In the genomic region with DNA sequence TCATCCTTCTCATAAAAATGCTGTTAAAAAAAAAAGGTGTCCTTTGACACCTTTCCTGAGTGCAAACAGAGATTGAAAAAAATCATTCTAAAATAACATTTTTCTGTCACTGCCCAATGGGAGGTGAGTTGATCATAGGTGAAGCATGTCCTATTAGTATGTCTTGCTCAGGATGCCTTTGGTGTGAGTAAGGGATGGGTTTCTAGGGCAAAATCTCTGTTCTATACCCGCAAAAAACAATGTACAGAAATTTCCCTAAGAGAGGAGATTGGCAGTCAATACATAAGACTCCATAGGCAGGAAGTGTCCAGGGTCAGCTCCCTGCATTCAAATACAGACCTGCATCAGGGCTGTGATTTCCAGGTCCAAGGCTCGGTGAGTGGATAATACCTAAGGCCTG, we compare ENCODE assay signal across 19 cellular contexts.
DNase-seq lines count a peak whose midpoint lies in the region; TF ChIP-seq lines count a peak whose summit lies in the region.
"Had no signal": no experiment of that assay in that cellular context is flagged by ENCODE, and none has a peak within 500 bp of the region (broad histone marks: within the 10 kb centered on the region; RNA-seq: fewer than 3 reads in every experiment).

No MANE protein-coding gene starts in this region.

- intact Hi-C loops in OCI-LY7 (cut with micrococcal nuclease; ENCODE audit: unreplicated experiment): loop anchor here (2.0 to 5.0 kb wide), 2 partner anchors 25 to 479 kb away; partner anchors contain the start of gene LRP10
- intact Hi-C loops in esophagus muscularis mucosa (cut with DNase I): no loop called here
- intact Hi-C loops in cardiac septum (cut with DNase I): no loop called here

- H3K9me2 ChIP-seq in OCI-LY7 (ENCODE audit: insufficient read depth, low read length): no peaks in the 10 kb centered on the region

- POLR2A ChIA-PET in OCI-LY7 (lab: Charles Lee): interaction anchor here (1.4 to 5.9 kb wide), 2 partner anchors 85 to 173 kb away, joined by 3 to 55 read pairs; no protein-coding TSS in a partner anchor

- no peaks in the 10 kb centered on the region for H3K79me2 ChIP-seq in OCI-LY7 (ENCODE audit: insufficient read depth, low read depth, low read length)

- peaks cover 14% of the 10 kb centered on the region for H3K4me1 Mint-ChIP-seq in nephron
- H3K4me1 Mint-ChIP-seq: CD4-positive, alpha-beta memory T cell had no signal

- no peak for TF ChIP-seq EP300 in esophagus muscularis mucosa (IDR thresholded peaks at IDR 0.05)

- no peak overlapping the region for H3K4me3 Mint-ChIP-seq in nephron
- H3K4me3 Mint-ChIP-seq: CD14-positive monocyte; CD4-positive, alpha-beta memory T cell; HFFc6; IgD-negative memory B cell had no signal

- H3K36me3 ChIP-seq in BLaER1 (no peaks in the 10 kb centered on the region), OCI-LY7 (ENCODE audit: insufficient read depth, low read length) (no peaks in the 10 kb centered on the region), esophagus muscularis mucosa (no peaks in the 10 kb centered on the region)
- H3K36me3 ChIP-seq: BE2C had no signal

- no TSS peak for BruUV-seq in OCI-LY7 (replicated peaks; lab: Mats Ljungman, UMichigan)

- DNase-seq in OCI-LY7 (ENCODE audit: low spot score) (no peak), esophagus muscularis mucosa (ENCODE audit: extremely low spot score) (peak; percentile 42), activated T-cell treated with anti-CD3 and anti-CD28 coated beads for 4 hours (no peak), cardiac septum (ENCODE audit: low spot score) (no peak)
- no peak for DNase-seq in activated CD4-positive, alpha-beta T cell treated with anti-CD3 and anti-CD28 coated beads, Interleukin-2, amount 50 U/mL, for 1 hour
- DNase-seq: ACHN; BE2C; Calu3; CD4-positive, alpha-beta memory T cell; DMS79 treated with DMSO at 0.1 percent for 48 hours; GF-D8; GOT3; H7; HFFc6; KBM-7 had no signal

- CTCF ChIA-PET in OCI-LY7 (lab: Charles Lee; ENCODE audit: unreplicated experiment): no interaction called here

- no peaks in the 10 kb centered on the region for H3K9me3 Mint-ChIP-seq in nephron
- H3K9me3 Mint-ChIP-seq: CD14-positive monocyte; CD4-positive, alpha-beta memory T cell; HFFc6; IgD-negative memory B cell had no signal

- no peak for TF ChIP-seq POLR2A in esophagus muscularis mucosa (IDR thresholded peaks at IDR 0.05; ENCODE audit: low read depth)

- H3K4me1 ChIP-seq in BLaER1 (peaks cover 48% of the 10 kb centered on the region), OCI-LY7 (ENCODE audit: insufficient read depth, low read length, poor library complexity, severe bottlenecking) (peaks cover 62% of the 10 kb centered on the region), esophagus muscularis mucosa (no peaks in the 10 kb centered on the region)
- H3K4me1 ChIP-seq: BE2C had no signal

- H3K36me3 Mint-ChIP-seq in nephron (ENCODE audit: low read depth): no peaks in the 10 kb centered on the region
- H3K36me3 Mint-ChIP-seq: CD14-positive monocyte; CD4-positive, alpha-beta memory T cell had no signal

- no peak overlapping the region for H3K9ac ChIP-seq in BLaER1

- TF ChIP-seq CTCF in OCI-LY7 (conservative IDR thresholded peaks at IDR 0.05; ENCODE audit: low read length) (no peak), esophagus muscularis mucosa (IDR thresholded peaks at IDR 0.05) (no peak), nephron (IDR thresholded peaks at IDR 0.05; ENCODE audit: unreplicated experiment in 3 of 3) (no peak)

- no peak overlapping the region for H3K4me3 ChIP-seq in BLaER1
- H3K4me3 ChIP-seq in OCI-LY7 (ENCODE audit: low read depth, low read length, poor library complexity, severe bottlenecking): no peak overlapping the region
- H3K4me3 ChIP-seq in esophagus muscularis mucosa: no peak overlapping the region

- H2AFZ ChIP-seq in OCI-LY7 (ENCODE audit: low read length): peak overlapping the region; percentile 73; the same call in 1 of the 2 replicates

- H3K27me3 Mint-ChIP-seq in nephron (ENCODE audit: low read depth): peaks cover 18% of the 10 kb centered on the region
- H3K27me3 Mint-ChIP-seq: CD4-positive, alpha-beta memory T cell had no signal

- H3K4me2 ChIP-seq in BLaER1: peak overlapping the region; percentile 57; the same call in 1 of the 2 replicates
- H3K4me2 ChIP-seq in OCI-LY7 (ENCODE audit: low read length): peak overlapping the region; percentile 53

- H3K9me3 ChIP-seq in BLaER1: no peaks in the 10 kb centered on the region
- no peaks in the 10 kb centered on the region for H3K9me3 ChIP-seq in OCI-LY7 (ENCODE audit: low read length)
- H3K9me3 ChIP-seq in esophagus muscularis mucosa: no peaks in the 10 kb centered on the region
- H3K9me3 ChIP-seq: BE2C had no signal

- no peaks in the 10 kb centered on the region for H4K20me1 ChIP-seq in BLaER1
- no peaks in the 10 kb centered on the region for H4K20me1 ChIP-seq in OCI-LY7 (ENCODE audit: insufficient read depth, low read length)

- peak overlapping the region in 2 of 3 experiments; percentile 25 to 52 for H3K27ac Mint-ChIP-seq in nephron
- H3K27ac Mint-ChIP-seq: CD14-positive monocyte; CD4-positive, alpha-beta memory T cell; HFFc6; IgD-negative memory B cell had no signal

- WGBS in esophagus muscularis mucosa: 71% methylated on average over 1 of the region's 2 CpGs

- no peak overlapping the region for H3K27ac ChIP-seq in BLaER1
- H3K27ac ChIP-seq in OCI-LY7 (ENCODE audit: low read depth, low read length, poor library complexity, severe bottlenecking): no peak overlapping the region
- no peak overlapping the region for H3K27ac ChIP-seq in esophagus muscularis mucosa (replicated peaks in 1 of 4)

- H3K27me3 ChIP-seq in BLaER1 (0 out of 2 replicates have a peak, but pooled peaks cover 7% of the 10 kb centered on the region), esophagus muscularis mucosa (peaks cover 0 to 27% (median 0%) of the 10 kb centered on the region in 4 donors)
- H3K27me3 ChIP-seq: BE2C had no signal
